ENCODE assay signal across 17 cellular contexts in genomic region chr3:56132762-56133161, GRCh38.
A peak's percentile ranks its signal among the peaks of the same experiment; 100 is the strongest.
DNase-seq lines count a peak whose midpoint lies in the region; ATAC-seq and TF ChIP-seq lines count a peak whose summit lies in the region.
"Had no signal": no experiment of that assay in that cellular context is flagged by ENCODE, and none has a peak within 500 bp of the region (broad histone marks: within the 10 kb centered on the region; RNA-seq: fewer than 3 reads in every experiment).

No MANE protein-coding gene starts in this region.

- H3K4me3 ChIP-seq in Panc1 (ENCODE audit: low read depth in 2 of 2, low read length in 2 of 2) (no peak overlapping the region), brain microvascular endothelial cell (ENCODE audit: low read depth, low read length) (no peak overlapping the region), colonic mucosa (no peak overlapping the region)
- H3K4me3 ChIP-seq: GM23338 had no signal

- H3K36me3 ChIP-seq in Panc1 (ENCODE audit: control insufficient read depth, insufficient read depth, low read length) (no peaks in the 10 kb centered on the region), brain microvascular endothelial cell (replicated peaks) (no peaks in the 10 kb centered on the region), colonic mucosa (no peaks in the 10 kb centered on the region)

- TF ChIP-seq CTCF in Panc1 (IDR thresholded peaks at IDR 0.05) (no peak), brain microvascular endothelial cell (IDR thresholded peaks at IDR 0.05; ENCODE audit: low read depth, low read length, missing control alignments) (no peak), mesothelial cell of epicardium (IDR thresholded peaks at IDR 0.05; ENCODE audit: unreplicated experiment) (no peak), colonic mucosa (IDR thresholded peaks at IDR 0.05) (no peak)

- H3K4me3 Mint-ChIP-seq in mesothelial cell of epicardium, result no peak overlapping the region
- H3K4me3 Mint-ChIP-seq: CD14-positive monocyte, GM23338 had no signal

- no peaks in the 10 kb centered on the region for H3K27me3 Mint-ChIP-seq in mesothelial cell of epicardium (ENCODE audit: low read depth)

- intact Hi-C loops in Panc1 (cut with micrococcal nuclease; ENCODE audit: unreplicated experiment), result no loop called here
- intact Hi-C loops in colonic mucosa (cut with DNase I), result no loop called here

- no peak overlapping the region for H3K9ac ChIP-seq in colonic mucosa (ENCODE audit: low read depth in 2 of 2, low read length in 2 of 2)

- CTCF ChIA-PET in Panc1 (lab: Charles Lee), result no interaction called here

- POLR2A ChIA-PET in Panc1 (lab: Charles Lee), result no interaction called here

- no peaks in the 10 kb centered on the region for H3K9me3 Mint-ChIP-seq in mesothelial cell of epicardium
- H3K9me3 Mint-ChIP-seq: GM23338 had no signal

- H3K27me3 ChIP-seq in Panc1 (ENCODE audit: control insufficient read depth, insufficient read depth, low read length) (no peaks in the 10 kb centered on the region), brain microvascular endothelial cell (replicated peaks) (no peaks in the 10 kb centered on the region), colonic mucosa (no peaks in the 10 kb centered on the region)

- H3K27ac ChIP-seq in Panc1 (ENCODE audit: low read length) (peak overlapping the region; percentile 41; the same call in 1 of the 2 replicates), brain microvascular endothelial cell (peak overlapping the region; percentile 71), colonic mucosa (no peak overlapping the region)
- H3K27ac ChIP-seq: HL-60 had no signal

- peaks cover 22% of the 10 kb centered on the region for H3K4me1 ChIP-seq in Panc1 (ENCODE audit: control insufficient read depth, insufficient read depth, low read length)
- no peaks in the 10 kb centered on the region for H3K4me1 ChIP-seq in colonic mucosa

- H3K36me3 Mint-ChIP-seq in mesothelial cell of epicardium, result no peaks in the 10 kb centered on the region
- H3K36me3 Mint-ChIP-seq: CD14-positive monocyte had no signal

- DNase-seq in Panc1 (ENCODE audit: low read depth, low spot score) (no peak), brain microvascular endothelial cell (no peak), mesothelial cell of epicardium (ENCODE audit: low spot score in 2 of 2, unreplicated experiment in 2 of 2) (no peak), colonic mucosa (no peak), activated T-cell treated with anti-CD3 and anti-CD28 coated beads for 4 hours (no peak), NCI-H526 treated with DMSO at 0.1 percent for 48 hours (lab: John Stamatoyannopoulos, UW) (no peak)
- DNase-seq: DND-41, NCI-H1105, NCI-H2081, NCI-H2171 treated with DMSO at 0.1 percent for 48 hours, NCI-H446, NCI-H69, SHP77 treated with DMSO at 0.1 percent for 48 hours had no signal

- H3K4me1 Mint-ChIP-seq in mesothelial cell of epicardium, result peaks cover 69% of the 10 kb centered on the region
- H3K4me1 Mint-ChIP-seq: CD14-positive monocyte had no signal

- H3K9me3 ChIP-seq in Panc1 (ENCODE audit: control insufficient read depth, insufficient read depth, low read depth, low read length) (no peaks in the 10 kb centered on the region), colonic mucosa (no peaks in the 10 kb centered on the region)

- ATAC-seq in Panc1 (no peak), GM19395 (IDR thresholded peaks at IDR 0.05; ENCODE audit: unreplicated experiment) (no peak)

- no TSS peak for BruUV-seq in Panc1 (replicated peaks; lab: Mats Ljungman, UMichigan)

- in situ Hi-C loops in Panc1 (cut with HindIII; ENCODE audit: low pct_unique_long_range_greater_than_20kb, low sequenced_read_pairs) (no loop called here), brain microvascular endothelial cell (cut with HindIII; ENCODE audit: low pct_ligation_motif_present, low sequenced_read_pairs) (no loop called here)

- peak overlapping the region; percentile 27 for H3K27ac Mint-ChIP-seq in mesothelial cell of epicardium
- H3K27ac Mint-ChIP-seq: GM23338 had no signal
